26 cellular contexts compared by ENCODE assay signal in genomic region chr10:117266812-117267211, GRCh38. TPM values are rescaled to one million over a fixed set of nuclear protein-coding genes. Genes with fewer than 3 reads are reported as not detected.
"Had no signal": no experiment of that assay in that cellular context is flagged by ENCODE, and none has a peak within 500 bp of the region (broad histone marks: within the 10 kb centered on the region; RNA-seq: fewer than 3 reads in every experiment).

No MANE protein-coding gene starts in this region.

- H2AFZ ChIP-seq: hepatocyte had no signal

- FAIRE-seq: endothelial cell of umbilical vein, frontal cortex, keratinocyte had no signal

- H3K4me3 ChIP-seq: coronary artery, dorsolateral prefrontal cortex, esophagus muscularis mucosa, gastroesophageal sphincter, heart left ventricle, hepatocyte, left lung, lower lobe of right lung, mucosa of descending colon had no signal

- H3K4me3 Mint-ChIP-seq: immature natural killer cell, mesothelial cell of epicardium, naive B cell had no signal

- H3K36me3 ChIP-seq: esophagus muscularis mucosa, gastroesophageal sphincter, heart left ventricle, left lung, lower lobe of right lung had no signal

- H3K4me2 ChIP-seq: hepatocyte had no signal

- H3K27me3 ChIP-seq: hepatocyte had no signal

- H3K4me1 Mint-ChIP-seq: immature natural killer cell, naive B cell had no signal

- H3K27ac Mint-ChIP-seq: immature natural killer cell, mesothelial cell of epicardium, naive B cell had no signal

- H3K36me3 Mint-ChIP-seq: immature natural killer cell, mesothelial cell of epicardium, naive B cell had no signal

- H3K9me3 Mint-ChIP-seq: mesothelial cell of epicardium had no signal

- H3K79me2 ChIP-seq: hepatocyte had no signal

- H3K27ac ChIP-seq: coronary artery, dorsolateral prefrontal cortex, esophagus muscularis mucosa, foreskin keratinocyte, gastroesophageal sphincter, heart left ventricle, hepatocyte, left lung, lower lobe of right lung had no signal

- H3K4me1 ChIP-seq: esophagus muscularis mucosa, foreskin keratinocyte, gastroesophageal sphincter, heart left ventricle, left lung, lower lobe of right lung had no signal

- ATAC-seq: foreskin keratinocyte, gastroesophageal sphincter, heart left ventricle, left cardiac atrium, left lung, left ventricle myocardium superior, lower lobe of right lung, mucosa of descending colon had no signal

- H3K9me3 ChIP-seq: esophagus muscularis mucosa, gastroesophageal sphincter, heart left ventricle, left lung, lower lobe of right lung, mucosa of descending colon had no signal

- DNase-seq: dermis blood vessel endothelial cell; dorsolateral prefrontal cortex; effector CD4-positive, alpha-beta T cell; effector memory CD4-positive, alpha-beta T cell; foreskin keratinocyte; heart left ventricle; hypothalamus; immature natural killer cell; left cardiac atrium; left lung; left ventricle myocardium superior; lower lobe of right lung; mesenchymal stem cell; mucosa of descending colon; naive B cell had no signal

RNA-seq across cellular contexts. Expression of gene SLC18A2, which starts 25.9 kb away (rescaled TPM):
- total RNA-seq: dermis blood vessel endothelial cell, endothelial cell of umbilical vein, foreskin keratinocyte, lung microvascular endothelial cell, myocyte had no signal
- polyA plus RNA-seq: endothelial cell of umbilical vein, fibroblast of lung, foreskin keratinocyte, keratinocyte had no signal
